ENCODE assay signal across 1 cellular context in the genomic region with DNA sequence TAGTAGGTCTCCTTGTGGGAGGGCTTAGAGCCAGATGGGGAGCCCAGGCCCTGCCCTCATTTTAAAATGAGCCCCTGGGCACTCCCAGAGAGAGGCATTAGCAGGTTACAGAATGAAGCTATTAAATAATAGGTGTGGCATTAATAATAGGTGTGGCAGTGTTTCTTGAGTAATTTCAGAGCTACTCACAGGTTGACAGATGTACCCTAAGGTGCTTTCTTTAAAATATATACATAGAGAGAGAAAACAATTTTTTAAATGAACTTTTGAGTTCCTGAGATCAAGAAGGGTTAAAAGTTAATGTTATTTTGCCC.
TF ChIP-seq lines count a peak whose summit lies in the region.

No MANE protein-coding gene starts in this region.

TF ChIP-seq in HepG2, 621 proteins besides CTCF, POLR2A, EP300 and RAD21:
- TF ChIP-seq, protein P1, sequence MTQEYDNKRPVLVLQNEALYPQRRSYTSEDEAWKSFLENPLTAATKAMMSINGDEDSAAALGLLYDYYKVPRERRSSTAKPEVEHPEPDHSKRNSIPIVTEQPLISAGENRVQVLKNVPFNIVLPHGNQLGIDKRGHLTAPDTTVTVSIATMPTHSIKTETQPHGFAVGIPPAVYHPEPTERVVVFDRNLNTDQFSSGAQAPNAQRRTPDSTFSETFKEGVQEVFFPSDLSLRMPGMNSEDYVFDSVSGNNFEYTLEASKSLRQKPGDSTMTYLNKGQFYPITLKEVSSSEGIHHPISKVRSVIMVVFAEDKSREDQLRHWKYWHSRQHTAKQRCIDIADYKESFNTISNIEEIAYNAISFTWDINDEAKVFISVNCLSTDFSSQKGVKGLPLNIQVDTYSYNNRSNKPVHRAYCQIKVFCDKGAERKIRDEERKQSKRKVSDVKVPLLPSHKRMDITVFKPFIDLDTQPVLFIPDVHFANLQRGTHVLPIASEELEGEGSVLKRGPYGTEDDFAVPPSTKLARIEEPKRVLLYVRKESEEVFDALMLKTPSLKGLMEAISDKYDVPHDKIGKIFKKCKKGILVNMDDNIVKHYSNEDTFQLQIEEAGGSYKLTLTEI (CRISPR knock-in tag; conservative IDR thresholded peaks at IDR 0.05), result no peak
- TF ChIP-seq, protein P2, sequence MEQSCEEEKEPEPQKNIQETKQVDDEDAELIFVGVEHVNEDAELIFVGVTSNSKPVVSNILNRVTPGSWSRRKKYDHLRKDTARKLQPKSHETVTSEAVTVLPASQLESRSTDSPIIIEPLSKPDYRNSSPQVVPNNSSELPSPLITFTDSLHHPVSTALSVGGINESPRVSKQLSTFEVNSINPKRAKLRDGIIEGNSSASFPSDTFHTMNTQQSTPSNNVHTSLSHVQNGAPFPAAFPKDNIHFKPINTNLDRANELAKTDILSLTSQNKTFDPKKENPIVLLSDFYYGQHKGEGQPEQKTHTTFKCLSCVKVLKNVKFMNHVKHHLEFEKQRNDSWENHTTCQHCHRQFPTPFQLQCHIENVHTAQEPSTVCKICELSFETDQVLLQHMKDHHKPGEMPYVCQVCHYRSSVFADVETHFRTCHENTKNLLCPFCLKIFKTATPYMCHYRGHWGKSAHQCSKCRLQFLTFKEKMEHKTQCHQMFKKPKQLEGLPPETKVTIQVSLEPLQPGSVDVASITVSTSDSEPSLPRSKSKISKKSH (CRISPR knock-in tag; IDR thresholded peaks at IDR 0.05; ENCODE audit: borderline replicate concordance), result no peak
- no peak for TF ChIP-seq CHCHD3 (CRISPR knock-in tag; IDR thresholded peaks at IDR 0.05)
- TF ChIP-seq KLF15 (CRISPR knock-in tag; IDR thresholded peaks at IDR 0.05; ENCODE audit: borderline replicate concordance), result no peak
- TF ChIP-seq ELF1 (CRISPR knock-in tag; IDR thresholded peaks at IDR 0.05), result no peak
- TF ChIP-seq, protein P3, sequence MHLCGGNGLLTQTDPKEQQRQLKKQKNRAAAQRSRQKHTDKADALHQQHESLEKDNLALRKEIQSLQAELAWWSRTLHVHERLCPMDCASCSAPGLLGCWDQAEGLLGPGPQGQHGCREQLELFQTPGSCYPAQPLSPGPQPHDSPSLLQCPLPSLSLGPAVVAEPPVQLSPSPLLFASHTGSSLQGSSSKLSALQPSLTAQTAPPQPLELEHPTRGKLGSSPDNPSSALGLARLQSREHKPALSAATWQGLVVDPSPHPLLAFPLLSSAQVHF (CRISPR knock-in tag; IDR thresholded peaks at IDR 0.05), result no peak
- TF ChIP-seq, protein P4, sequence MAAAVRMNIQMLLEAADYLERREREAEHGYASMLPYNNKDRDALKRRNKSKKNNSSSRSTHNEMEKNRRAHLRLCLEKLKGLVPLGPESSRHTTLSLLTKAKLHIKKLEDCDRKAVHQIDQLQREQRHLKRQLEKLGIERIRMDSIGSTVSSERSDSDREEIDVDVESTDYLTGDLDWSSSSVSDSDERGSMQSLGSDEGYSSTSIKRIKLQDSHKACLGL (CRISPR knock-in tag; IDR thresholded peaks at IDR 0.05), result no peak
- TF ChIP-seq, protein P5, sequence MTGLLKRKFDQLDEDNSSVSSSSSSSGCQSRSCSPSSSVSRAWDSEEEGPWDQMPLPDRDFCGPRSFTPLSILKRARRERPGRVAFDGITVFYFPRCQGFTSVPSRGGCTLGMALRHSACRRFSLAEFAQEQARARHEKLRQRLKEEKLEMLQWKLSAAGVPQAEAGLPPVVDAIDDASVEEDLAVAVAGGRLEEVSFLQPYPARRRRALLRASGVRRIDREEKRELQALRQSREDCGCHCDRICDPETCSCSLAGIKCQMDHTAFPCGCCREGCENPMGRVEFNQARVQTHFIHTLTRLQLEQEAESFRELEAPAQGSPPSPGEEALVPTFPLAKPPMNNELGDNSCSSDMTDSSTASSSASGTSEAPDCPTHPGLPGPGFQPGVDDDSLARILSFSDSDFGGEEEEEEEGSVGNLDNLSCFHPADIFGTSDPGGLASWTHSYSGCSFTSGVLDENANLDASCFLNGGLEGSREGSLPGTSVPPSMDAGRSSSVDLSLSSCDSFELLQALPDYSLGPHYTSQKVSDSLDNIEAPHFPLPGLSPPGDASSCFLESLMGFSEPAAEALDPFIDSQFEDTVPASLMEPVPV (CRISPR knock-in tag; IDR thresholded peaks at IDR 0.05), result no peak
- no peak for TF ChIP-seq ZNF17 (CRISPR knock-in tag; IDR thresholded peaks at IDR 0.05)
- no peak for TF ChIP-seq MED8 (CRISPR knock-in tag; IDR thresholded peaks at IDR 0.05; ENCODE audit: insufficient replicate concordance)
- no peak for TF ChIP-seq SCMH1 (CRISPR knock-in tag; IDR thresholded peaks at IDR 0.05; ENCODE audit: borderline replicate concordance)
